ENCODE assay signal across 8 cellular contexts in the genomic region with DNA sequence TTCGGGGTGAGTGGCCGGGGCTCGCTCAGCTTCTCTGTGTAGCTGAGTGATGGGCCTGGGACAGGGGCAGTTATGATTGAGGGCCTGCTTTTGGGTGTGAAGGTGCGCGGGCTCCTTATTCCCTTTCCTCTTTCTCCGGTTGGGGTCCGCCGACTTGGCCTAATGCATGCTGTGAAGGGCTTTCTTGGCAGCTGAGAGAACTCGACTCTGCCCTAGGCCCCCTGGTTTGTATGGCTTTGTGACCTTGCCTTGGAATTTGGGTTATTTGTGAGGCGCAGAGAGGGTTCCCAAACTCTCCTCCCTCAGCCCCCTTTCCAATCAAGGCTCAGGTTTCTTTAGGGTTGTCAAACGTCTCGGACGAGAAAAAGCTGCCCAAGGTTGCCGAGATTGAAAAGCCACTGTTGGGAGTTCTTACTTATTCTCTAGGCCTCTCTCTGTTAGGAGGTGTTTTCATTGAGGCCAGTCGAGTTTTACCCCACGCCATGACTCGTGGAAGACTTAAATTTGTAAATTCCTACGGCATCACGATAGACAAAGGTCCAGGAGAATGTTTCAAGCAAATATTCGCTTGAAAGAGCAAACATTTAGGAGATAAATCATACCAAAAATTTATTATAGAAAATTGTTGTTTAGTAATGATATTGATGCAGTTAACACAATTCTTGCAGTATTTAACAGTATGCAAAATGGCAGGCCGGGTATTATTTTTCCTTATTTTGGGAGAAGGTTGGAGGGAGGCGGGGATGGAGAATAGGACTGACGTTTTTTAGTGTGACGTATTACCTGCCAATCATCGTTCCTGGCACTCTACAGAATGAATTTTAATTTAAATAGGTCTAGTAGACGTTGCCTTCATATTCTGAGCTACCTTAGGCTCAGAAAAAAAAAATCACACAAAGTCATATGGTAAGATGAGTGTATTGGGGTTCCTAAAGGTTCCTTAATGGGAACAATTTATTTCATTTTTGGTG. TPM values are rescaled to one million over a fixed set of nuclear protein-coding genes. Genes with fewer than 3 reads are reported as not detected.
DNase-seq lines count a peak whose midpoint lies in the region; ATAC-seq and TF ChIP-seq lines count a peak whose summit lies in the region.

No MANE protein-coding gene starts in this region.

- H3K4me1 ChIP-seq in DND-41 (ENCODE audit: insufficient read depth, low read length) (peaks cover 38% of the 10 kb centered on the region), smooth muscle cell (ENCODE audit: low read depth) (peaks cover 13% of the 10 kb centered on the region)

- H3K9ac ChIP-seq in DND-41 (ENCODE audit: low read depth, low read length) (peak overlapping the region; percentile 90), smooth muscle cell (ENCODE audit: low read depth) (peak overlapping the region; percentile 93)

- H3K79me2 ChIP-seq in DND-41 (ENCODE audit: insufficient read depth, low read length), result peaks cover 64% of the 10 kb centered on the region
- H3K79me2 ChIP-seq in smooth muscle cell (ENCODE audit: low read depth), result peaks cover 73% of the 10 kb centered on the region

- POLR2A ChIA-PET in GM10248 (lab: Yijun Ruan, JAX), result no interaction called here

- H3K36me3 ChIP-seq in DND-41 (ENCODE audit: insufficient read depth, low read length), result peaks cover 16% of the 10 kb centered on the region
- no peaks in the 10 kb centered on the region for H3K36me3 ChIP-seq in smooth muscle cell (ENCODE audit: low read depth)

- DNase-seq in DND-41 (no peak), GM20000 (ENCODE audit: low spot score) (peak; percentile 16), HL-60 (ENCODE audit: low read depth in 1 of 2, low spot score in 1 of 2) (no peak), smooth muscle cell (lab: John Stamatoyannopoulos, UW; ENCODE audit: unreplicated experiment) (no peak), GM19240 (ENCODE audit: insufficient read length, low spot score) (no peak), GM10248 (ENCODE audit: extremely low spot score) (no peak)

- H3K27ac ChIP-seq in DND-41 (ENCODE audit: low read length) (peak overlapping the region; percentile 91), HL-60 (replicated peaks) (peak overlapping the region; percentile 93), adipose tissue (ENCODE audit: low read depth, low read length) (peak overlapping the region; percentile 64), smooth muscle cell (ENCODE audit: low read depth) (peak overlapping the region; percentile 93)

- H3K27me3 ChIP-seq in DND-41 (ENCODE audit: insufficient read depth, low read length, poor library complexity) (no peaks in the 10 kb centered on the region), HL-60 (ENCODE audit: insufficient read depth, poor library complexity, severe bottlenecking) (no peaks in the 10 kb centered on the region), smooth muscle cell (ENCODE audit: low read depth) (no peaks in the 10 kb centered on the region)

- peak overlapping the region; percentile 93 to 94 for H3K4me3 ChIP-seq in DND-41 (ENCODE audit: low read depth in 1 of 2, low read length in 2 of 2)
- H3K4me3 ChIP-seq in HL-60 (replicated peaks; ENCODE audit: insufficient read depth, low read length), result peak overlapping the region; percentile 71
- peak overlapping the region; percentile 97 for H3K4me3 ChIP-seq in iPS-18c (ENCODE audit: insufficient read depth, low read depth, low read length)
- peak overlapping the region; percentile 98 for H3K4me3 ChIP-seq in smooth muscle cell

- H3F3A ChIP-seq in smooth muscle cell (ENCODE audit: low read depth), result no peaks in the 10 kb centered on the region

- H3K9me3 ChIP-seq in DND-41 (ENCODE audit: insufficient read depth, low read length, severe bottlenecking) (no peaks in the 10 kb centered on the region), iPS-18c (ENCODE audit: control insufficient read depth, insufficient read depth, low read length) (no peaks in the 10 kb centered on the region), smooth muscle cell (replicated peaks; ENCODE audit: low read depth) (no peaks in the 10 kb centered on the region)

- ATAC-seq in DND-41 (ENCODE audit: insufficient read depth, low read depth), result no peak

- H4K20me1 ChIP-seq in DND-41 (ENCODE audit: insufficient read depth, low read length) (no peaks in the 10 kb centered on the region), smooth muscle cell (ENCODE audit: low read depth) (peaks cover 29% of the 10 kb centered on the region)

- CTCF ChIA-PET in GM10248 (lab: Yijun Ruan, JAX), result interaction anchor here (1.0 to 2.2 kb wide), 8 partner anchors 8 to 486 kb away, joined by 3 to 12 read pairs (median 4); no protein-coding TSS in a partner anchor

- peak overlapping the region; percentile 92 for H2AFZ ChIP-seq in DND-41 (ENCODE audit: low read depth, low read length)
- H2AFZ ChIP-seq in smooth muscle cell (ENCODE audit: low read depth), result peak overlapping the region; percentile 77

- WGBS in adipose tissue, 3 donors, result 10 to 17% (median 14%) methylated on average over 26 of the region's 26 CpGs
- 13% methylated on average over 25 of the region's 26 CpGs for WGBS in smooth muscle cell (ENCODE audit: low lambda C conversion rate)

- no peak for TF ChIP-seq CTCF in DND-41 (IDR thresholded peaks at IDR 0.05; ENCODE audit: borderline replicate concordance, extremely low read depth, low read length, poor library complexity, severe bottlenecking)
- TF ChIP-seq CTCF in GM20000 (IDR thresholded peaks at IDR 0.05; ENCODE audit: extremely low read depth, missing control alignments), result no peak
- no peak for TF ChIP-seq CTCF in HL-60 (IDR thresholded peaks at IDR 0.05; ENCODE audit: insufficient read depth, low read length)
- no peak for TF ChIP-seq CTCF in smooth muscle cell (IDR thresholded peaks at IDR 0.05; ENCODE audit: borderline replicate concordance, insufficient read depth, poor library complexity, severe bottlenecking)
- TF ChIP-seq CTCF in GM10248 (IDR thresholded peaks at IDR 0.05; ENCODE audit: control extremely low read depth, extremely low read depth, low read depth, missing control alignments), result no peak

- H3K4me2 ChIP-seq in DND-41 (ENCODE audit: insufficient read depth, low read length) (peak overlapping the region; percentile 94), smooth muscle cell (peak overlapping the region; percentile 91)

RNA-seq across cellular contexts. Expression of a gene that starts 0.7 kb away (rescaled TPM):
- polyA plus RNA-seq in adipose tissue (10 to 100 TPM; 14.3 to 35.1 (median 20.8) TPM), smooth muscle cell (46.6 and 56.6 TPM in 2 replicates)
- total RNA-seq in smooth muscle cell, result 56.7 and 100 TPM in 2 replicates

RNA-seq across cellular contexts. Expression of a gene that starts 0.9 kb away (rescaled TPM):
- polyA plus RNA-seq in adipose tissue (10 to 100 TPM; 15.1 to 38.5 (median 35.6) TPM), smooth muscle cell (12.8 and 13.7 TPM in 2 replicates)
- total RNA-seq in smooth muscle cell, result 22.0 and 24.9 TPM in 2 replicates
